ENCODE assay signal across 13 cellular contexts in genomic region chr2:48398285-48399135, GRCh38. TPM values are rescaled to one million over a fixed set of nuclear protein-coding genes. Genes with fewer than 3 reads are reported as not detected.
DNase-seq lines count a peak whose midpoint lies in the region; ATAC-seq, FAIRE-seq and TF ChIP-seq lines count a peak whose summit lies in the region.
"Had no signal": no experiment of that assay in that cellular context is flagged by ENCODE, and none has a peak within 500 bp of the region (broad histone marks: within the 10 kb centered on the region; RNA-seq: fewer than 3 reads in every experiment).

No MANE protein-coding gene starts in this region.

- in situ Hi-C loops in K562 (cut with MboI) = no loop called here

- H4K20me1 ChIP-seq in GM23338 (replicated peaks; ENCODE audit: insufficient read depth) (no peaks in the 10 kb centered on the region), K562 (replicated peaks; ENCODE audit: control insufficient read depth, insufficient read depth, low read length) (no peaks in the 10 kb centered on the region)

- peak; percentile 17 for DNase-seq in GM23338 (ENCODE audit: low spot score)
- peak; percentile 89 for DNase-seq in NCI-H146 treated with DMSO at 0.1 percent for 48 hours (lab: John Stamatoyannopoulos, UW; ENCODE audit: unreplicated experiment)
- peak; percentile 16 to 33 (median 26) for DNase-seq in K562 (ENCODE audit: extremely low read depth in 1 of 4, low spot score in 3 of 4)
- peak; percentile 50 for DNase-seq in myocyte (ENCODE audit: low read depth)
- DNase-seq in stimulated activated CD4-positive, alpha-beta T cell treated with anti-CD3 and anti-CD28 coated beads, Interleukin-2, amount 100 ng/mL, for 24 hours = no peak
- DNase-seq: islet precursor cell, NCI-H774 had no signal

- H3K4me3 Mint-ChIP-seq in GM23338 = no peak overlapping the region

- H3K36me3 ChIP-seq in GM23338 (ENCODE audit: insufficient read depth) = no peaks in the 10 kb centered on the region
- H3K36me3 ChIP-seq in K562 (ENCODE audit: control insufficient read depth, insufficient read depth, low read length) = no peaks in the 10 kb centered on the region
- H3K36me3 ChIP-seq: esophagus muscularis mucosa, suprapubic skin had no signal

- H3K9me1 ChIP-seq in K562 (ENCODE audit: control insufficient read depth, insufficient read depth, low read length) = no peaks in the 10 kb centered on the region

- peaks cover 10% of the 10 kb centered on the region for H3K4me1 Mint-ChIP-seq in GM23338

- no peak overlapping the region for H3K27ac Mint-ChIP-seq in GM23338

- TF ChIP-seq RAD21 in K562 (CRISPR knock-in tag; conservative IDR thresholded peaks at IDR 0.05 in 1 of 2, IDR thresholded peaks at IDR 0.05 in 1 of 2) = no peak

- CTCF ChIA-PET in K562 (lab: Yijun Ruan, JAX; ENCODE audit: low intra/inter-chr PET ratio) = no interaction called here

- H3K27me3 ChIP-seq in GM23338 (ENCODE audit: insufficient read depth) (no peaks in the 10 kb centered on the region), K562 (ENCODE audit: control insufficient read depth in 2 of 2, insufficient read depth in 2 of 2, low read length in 2 of 2) (no peaks in the 10 kb centered on the region)
- H3K27me3 ChIP-seq: esophagus muscularis mucosa, suprapubic skin had no signal

- intact Hi-C loops in K562 (cut with micrococcal nuclease) = no loop called here

- no peaks in the 10 kb centered on the region for H3F3A ChIP-seq in GM23338 (replicated peaks; ENCODE audit: low read depth)

- no peaks in the 10 kb centered on the region for H3K36me3 Mint-ChIP-seq in GM23338 (ENCODE audit: low read depth)

- H3K4me1 ChIP-seq in GM23338 (ENCODE audit: insufficient read depth) (peaks cover 10% of the 10 kb centered on the region; the same call in 1 of the 2 replicates), K562 (replicated peaks in 1 of 2; ENCODE audit: control insufficient read depth in 2 of 2, insufficient read depth in 2 of 2, low read length in 2 of 2) (no peaks in the 10 kb centered on the region)
- H3K4me1 ChIP-seq: esophagus muscularis mucosa, suprapubic skin had no signal

- peak; percentile 42 for FAIRE-seq in K562 (lab: Jason Lieb, UNC)
- FAIRE-seq: GM12891 had no signal

- H3K9me3 ChIP-seq in K562 (replicated peaks; ENCODE audit: control insufficient read depth, insufficient read depth, low read depth, low read length) = no peaks in the 10 kb centered on the region
- H3K9me3 ChIP-seq: esophagus muscularis mucosa, suprapubic skin had no signal

- ATAC-seq in GM23338 (no peak), K562 (peak; percentile 85), HG03571 (IDR thresholded peaks at IDR 0.05; ENCODE audit: unreplicated experiment) (no peak), GM21717 (IDR thresholded peaks at IDR 0.05; ENCODE audit: unreplicated experiment) (no peak), HG03521 (IDR thresholded peaks at IDR 0.05; ENCODE audit: unreplicated experiment) (no peak)

- peak overlapping the region in 1 of 2 experiments; percentile 4; a peak in 1 of 4 replicates for H3K9ac ChIP-seq in K562 (ENCODE audit: insufficient read depth in 1 of 2, low read depth in 2 of 2, low read length in 2 of 2)

- peaks cover 5% of the 10 kb centered on the region for H3K27me3 Mint-ChIP-seq in GM23338 (ENCODE audit: insufficient read depth, low read depth, poor library complexity)

- H2AFZ ChIP-seq in GM23338 = peak overlapping the region; percentile 75; the same call in 1 of the 2 replicates
- H2AFZ ChIP-seq in K562 (ENCODE audit: low read depth, low read length) = peak overlapping the region; percentile 77

- H3K9me3 Mint-ChIP-seq in GM23338 = no peaks in the 10 kb centered on the region; the same call in 2 of the 3 replicates

- no peaks in the 10 kb centered on the region for H3K9me2 ChIP-seq in GM23338 (ENCODE audit: insufficient read depth)

- no peak for TF ChIP-seq EP300 in K562 (IDR thresholded peaks at IDR 0.05; ENCODE audit: low read length)

- TF ChIP-seq CTCF in GM23338 (conservative IDR thresholded peaks at IDR 0.05; ENCODE audit: low read depth in 2 of 2) (0 out of 4 replicates have a peak, but pooled peaks of 1 of the 2 experiments have one; percentile 2), K562 (IDR thresholded peaks at IDR 0.05 in 2 of 3, conservative IDR thresholded peaks at IDR 0.05 in 1 of 3; ENCODE audit: insufficient read depth in 2 of 3, low read depth in 1 of 3, low read length in 3 of 3) (peak in 2 of 3 experiments; percentile 5 to 10; a peak in 1 of 6 replicates)

- H3K79me2 ChIP-seq in GM23338 (replicated peaks; ENCODE audit: insufficient read depth) (no peaks in the 10 kb centered on the region), K562 (ENCODE audit: control insufficient read depth, insufficient read depth, low read length) (no peaks in the 10 kb centered on the region)

- no peak for TF ChIP-seq POLR2A in K562 (conservative IDR thresholded peaks at IDR 0.05)

- POLR2A ChIA-PET in K562 (lab: Yijun Ruan, JAX) = interaction anchor here (0.6 to 0.9 kb wide), 2 partner anchors 11 to 81 kb away, joined by 3 to 4 read pairs; no protein-coding TSS in a partner anchor

- H3K4me2 ChIP-seq in GM23338 (no peak overlapping the region), K562 (ENCODE audit: insufficient read depth, low read length) (peak overlapping the region; percentile 55; the same call in 1 of the 2 replicates)

- BruUV-seq in K562 (replicated peaks; lab: Mats Ljungman, UMichigan) = no TSS peak

- H3K27ac ChIP-seq in GM23338 (ENCODE audit: low read depth) (no peak overlapping the region), K562 (ENCODE audit: extremely low read depth, low read depth, low read length) (no peak overlapping the region)
- H3K27ac ChIP-seq: esophagus muscularis mucosa, suprapubic skin had no signal

- 22% methylated on average over 7 of the region's 7 CpGs for WGBS in K562 (ENCODE audit: insufficient coverage, low coverage, missing lambda C conversion rate)

- H3K4me3 ChIP-seq in GM23338 (no peak overlapping the region), K562 (no peak overlapping the region)
- H3K4me3 ChIP-seq: esophagus muscularis mucosa, suprapubic skin had no signal

TF ChIP-seq in GM23338, 12 proteins besides CTCF, POLR2A, EP300 and RAD21 (continues in another document):
- no peak for TF ChIP-seq EZH2 (IDR thresholded peaks at IDR 0.05; ENCODE audit: low read depth, unreplicated experiment)
- TF ChIP-seq POLR2AphosphoS5 (IDR thresholded peaks at IDR 0.05; ENCODE audit: low read depth) = no peak

TF ChIP-seq in K562, 482 proteins besides CTCF, POLR2A, EP300 and RAD21 (continues in another document):
- TF ChIP-seq POLR2H (tag; IDR thresholded peaks at IDR 0.05; ENCODE audit: low read depth) (no peak), PKNOX1 (IDR thresholded peaks at IDR 0.05) (peak; percentile 95), YY1 (IDR thresholded peaks at IDR 0.05; ENCODE audit: borderline replicate concordance in 1 of 3, control insufficient read depth in 1 of 3, extremely low read depth in 1 of 3, insufficient read depth in 3 of 3, insufficient read length in 1 of 3, insufficient replicate concordance in 2 of 3, low read depth in 1 of 3, low read length in 2 of 3) (peak in 1 of 3 experiments; percentile 54), NFYB (IDR thresholded peaks at IDR 0.05; ENCODE audit: extremely low read depth, insufficient read length) (peak; percentile 30), RFX1 (IDR thresholded peaks at IDR 0.05) (peak; percentile 74), CTBP1 (IDR thresholded peaks at IDR 0.05; ENCODE audit: borderline replicate concordance) (0 out of 2 replicates have a peak, but pooled peaks have one; percentile 15)

RNA-seq across cellular contexts. Expression of gene PPP1R21, which starts 42.1 kb away (rescaled TPM):
- 22.2 and 31.6 TPM in 2 replicates for total RNA-seq in GM23338 (2014; rRNA removed; shearing (Covaris generic))
- polyA plus RNA-seq in GM23338 (2016; fragmentation: Nextera tagmentation; extraction: Ambion mirVana) = 20.7 and 26.1 TPM in 2 replicates
- total RNA-seq in K562 (2011; cell fraction: chromatin; rRNA removed; ENCODE audit: low replicate concordance) = 24.7 and 55.6 TPM in 2 replicates
- total RNA-seq in K562 (2011; cell fraction: nucleolus; rRNA removed) = 10.7 and 11.5 TPM in 2 replicates
- 17.2 and 27.6 TPM in 2 replicates for total RNA-seq in K562 (2011; cell fraction: nucleoplasm; rRNA removed)
- 4.9 and 5.5 TPM in 2 replicates for total RNA-seq in K562 (2014; rRNA removed)
- 7.5 TPM in 2 replicates for total RNA-seq in K562 (2014; rRNA removed; fragmentation: Illumina TruSeq; extraction: Trizol)
- 7.2 and 8.0 TPM in 2 replicates for total RNA-seq in K562 (2015; rRNA removed; fragmentation: Illumina TruSeq; extraction: Trizol)
- 8.4 and 9.2 TPM in 2 replicates for total RNA-seq in K562 (2021)
- 12.0 and 18.0 TPM in 2 replicates for polyA plus RNA-seq in K562 (2011; rRNA removed)
- polyA plus RNA-seq in K562 (2011; cell fraction: cytosol; rRNA removed) = 4.7 and 7.2 TPM in 2 replicates
- polyA plus RNA-seq in K562 (2011; cell fraction: nucleus; rRNA removed) = 25.2 and 26.4 TPM in 2 replicates
- 7.1 and 9.3 TPM in 2 replicates for polyA plus RNA-seq in K562 (2012)
- 9.5 and 11.5 TPM in 2 replicates for polyA plus RNA-seq in K562 (2014; fragmentation: Illumina TruSeq; extraction: Trizol)
- polyA plus RNA-seq in K562 (2014; fragmentation: Nextera tagmentation; extraction: Ambion mirVana) = 1 to 10 TPM; 5.4 to 5.9 TPM
- 8.5 and 12.2 TPM in 2 replicates for polyA plus RNA-seq in K562 (2014; rRNA removed)
- polyA minus RNA-seq in K562 (2011; rRNA and poly(A)+ RNA removed) = 17.4 and 17.9 TPM in 2 replicates
- polyA minus RNA-seq in K562 (2011; cell fraction: cytosol; rRNA and poly(A)+ RNA removed) = 3.3 and 6.7 TPM in 2 replicates
- 10.8 and 17.1 TPM in 2 replicates for polyA minus RNA-seq in K562 (2011; cell fraction: nucleus; rRNA and poly(A)+ RNA removed)
- 7.8 and 8.2 TPM in 2 replicates for total RNA-seq in myocyte
- polyA plus RNA-seq in myocyte (2012) = 10.5 TPM

Comparison
In these comparisons a context has a peak if more than half of its experiments do, and no peak if none do; other contexts are left out.
1. DNase-seq: peak in GM23338 (single experiment), NCI-H146 treated with DMSO at 0.1 percent for 48 hours (single experiment), K562 (4 of 4) and myocyte (single experiment); none in stimulated activated CD4-positive, alpha-beta T cell treated with anti-CD3 and anti-CD28 coated beads, Interleukin-2, amount 100 ng/mL, for 24 hours (0 of 2).